In genomic region chrX:52563105-52563504, GRCh38 we compare ENCODE assay signal across 10 cellular contexts. TPM values are rescaled to one million over a fixed set of nuclear protein-coding genes. Genes with fewer than 3 reads are reported as not detected.
"Had no signal": no experiment of that assay in that cellular context is flagged by ENCODE, and none has a peak within 500 bp of the region (broad histone marks: within the 10 kb centered on the region; RNA-seq: fewer than 3 reads in every experiment).

No MANE protein-coding gene starts in this region.

- FAIRE-seq: HepG2, HTR-8/SVneo, K562 had no signal

- DNase-seq: IMR-90, KBM-7, KG1 had no signal

- H3K9ac ChIP-seq: KMS-11 had no signal

- H3K27ac ChIP-seq: HL-60, KMS-11 had no signal

- H3K4me3 ChIP-seq: K562 had no signal

RNA-seq across cellular contexts. Expression of gene XAGE1B, which starts 46.2 kb away (rescaled TPM):
- total RNA-seq: HepG2, HT-29, IMR-90 had no signal
- polyA plus RNA-seq: HepG2, IgD-negative memory B cell, IMR-90 had no signal
